34 cellular contexts compared by ENCODE assay signal in the genomic region with DNA sequence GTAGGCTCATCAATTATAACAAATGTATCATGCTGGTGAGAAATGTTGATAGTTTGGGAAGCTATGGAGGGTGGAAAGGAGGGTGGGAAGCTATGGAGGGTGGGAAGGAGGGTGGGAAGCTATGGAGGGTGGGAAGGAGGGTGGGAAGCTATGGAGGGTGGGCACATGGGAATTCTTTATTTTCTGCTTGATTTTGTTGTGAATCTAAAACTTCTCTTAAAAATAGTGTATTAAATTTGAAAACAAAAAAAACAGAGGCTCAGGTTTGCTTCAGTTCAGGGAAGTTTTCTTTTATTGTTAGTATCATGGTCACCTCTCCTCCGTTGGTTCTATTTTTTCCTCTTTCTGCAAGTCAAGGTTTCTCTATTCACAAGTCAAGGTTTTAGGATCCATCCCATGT.
"Had no signal": no experiment of that assay in that cellular context is flagged by ENCODE, and none has a peak within 500 bp of the region (broad histone marks: within the 10 kb centered on the region; RNA-seq: fewer than 3 reads in every experiment).

No MANE protein-coding gene starts in this region.

- H3K4me3 ChIP-seq: MG63 had no signal

- H3K9me3 ChIP-seq: MG63 had no signal

- H3K36me3 ChIP-seq: MG63 had no signal

- DNase-seq: Karpas-422, Kasumi-1, MG63, MM.1S, NCI-H1048, NCI-H1092, NCI-H1092 treated with DMSO at 0.1 percent for 48 hours, NCI-H1105, NCI-H1105 treated with DMSO at 0.1 percent for 48 hours, NCI-H1417, NCI-H1417 treated with DMSO at 0.1 percent for 48 hours, NCI-H1436, NCI-H1436 treated with DMSO at 0.1 percent for 48 hours, NCI-H146, NCI-H1694, NCI-H1694 treated with DMSO at 0.1 percent for 48 hours, NCI-H187, NCI-H187 treated with DMSO at 0.1 percent for 48 hours, NCI-H1930, NCI-H2029, NCI-H2029 treated with DMSO at 0.1 percent for 48 hours, NCI-H2081, NCI-H2081 treated with DMSO at 0.1 percent for 48 hours, NCI-H2107, NCI-H2171, NCI-H2171 treated with DMSO at 0.1 percent for 48 hours, NCI-H2227 treated with DMSO at 0.1 percent for 48 hours, NCI-H226, NCI-H345, NCI-H446, NCI-H446 treated with DMSO at 0.1 percent for 48 hours, NCI-H510A, NCI-H510A treated with DMSO at 0.1 percent for 48 hours, NCI-H524 had no signal

- H3K27me3 ChIP-seq: MG63 had no signal
